8 cellular contexts compared by ENCODE assay signal in genomic region chr18:63850010-63850409, GRCh38. TPM values are rescaled to one million over a fixed set of nuclear protein-coding genes. Genes with fewer than 3 reads are reported as not detected.
A peak's percentile ranks its signal among the peaks of the same experiment; 100 is the strongest.
DNase-seq lines count a peak whose midpoint lies in the region; ATAC-seq and TF ChIP-seq lines count a peak whose summit lies in the region.

No MANE protein-coding gene starts in this region.

- DNase-seq in activated CD4-positive, alpha-beta T cell treated with anti-CD3 and anti-CD28 coated beads for 48 hours: peak; percentile 18
- no peak for DNase-seq in activated CD4-positive, alpha-beta T cell treated with anti-CD3 and anti-CD28 coated beads, Interleukin-2, amount 50 U/mL, for 1 hour
- DNase-seq in NCI-H510A (lab: John Stamatoyannopoulos, UW): peak; percentile 14
- DNase-seq in endothelial cell (ENCODE audit: low spot score): peak; percentile 47
- DNase-seq in stimulated activated naive CD8-positive, alpha-beta T cell treated with anti-CD3 and anti-CD28 coated beads, Interleukin-15, Interleukin-2, amounts not matched to agents 100 U/mL and 50 U/mL, for 24 hours: no peak
- no peak for DNase-seq in activated CD8-positive, alpha-beta memory T cell treated with anti-CD3 and anti-CD28 coated beads for 24 hours
- no peak for DNase-seq in activated gamma-delta T cell treated with Interleukin-2 at 50 U/mL for 16 hours

- peak; percentile 76 for ATAC-seq in HG02852 (IDR thresholded peaks at IDR 0.05; ENCODE audit: unreplicated experiment)
- ATAC-seq in stimulated activated naive CD8-positive, alpha-beta T cell treated with anti-CD3 and anti-CD28 coated beads, Interleukin-15, Interleukin-2, amounts not matched to agents 100 U/mL and 50 U/mL, for 24 hours: peak; percentile 36

- no peaks in the 10 kb centered on the region for H3K9me3 Mint-ChIP-seq in endothelial cell (ENCODE audit: unreplicated experiment)

- H3K4me1 Mint-ChIP-seq in endothelial cell (ENCODE audit: unreplicated experiment): no peaks in the 10 kb centered on the region

- no peak overlapping the region for H3K4me3 Mint-ChIP-seq in endothelial cell (ENCODE audit: unreplicated experiment)

- no peak overlapping the region for H3K27ac Mint-ChIP-seq in endothelial cell (ENCODE audit: unreplicated experiment)

- peak; percentile 20 for TF ChIP-seq CTCF in endothelial cell (IDR thresholded peaks at IDR 0.05; ENCODE audit: unreplicated experiment)

- no peaks in the 10 kb centered on the region for H3K36me3 Mint-ChIP-seq in endothelial cell (ENCODE audit: low read depth, unreplicated experiment)

- H3K27me3 Mint-ChIP-seq in endothelial cell (ENCODE audit: unreplicated experiment): no peaks in the 10 kb centered on the region

RNA-seq across cellular contexts. Expression of gene SERPINB2, which starts 37.5 kb away (rescaled TPM):
- total RNA-seq in endothelial cell (ENCODE audit: unreplicated experiment): not detected

RNA-seq across cellular contexts. Expression of gene SERPINB10, which starts 57.7 kb away (rescaled TPM):
- not detected for total RNA-seq in endothelial cell (ENCODE audit: unreplicated experiment)

Comparison
In these comparisons a context has a peak if more than half of its experiments do, and no peak if none do; other contexts are left out.
1. DNase-seq: peak in activated CD4-positive, alpha-beta T cell treated with anti-CD3 and anti-CD28 coated beads for 48 hours (single experiment), NCI-H510A (single experiment) and endothelial cell (single experiment); none in activated CD4-positive, alpha-beta T cell treated with anti-CD3 and anti-CD28 coated beads, Interleukin-2, amount 50 U/mL, for 1 hour (single experiment), stimulated activated naive CD8-positive, alpha-beta T cell treated with anti-CD3 and anti-CD28 coated beads, Interleukin-15, Interleukin-2, amounts not matched to agents 100 U/mL and 50 U/mL, for 24 hours (single experiment), activated CD8-positive, alpha-beta memory T cell treated with anti-CD3 and anti-CD28 coated beads for 24 hours (single experiment) and activated gamma-delta T cell treated with Interleukin-2 at 50 U/mL for 16 hours (single experiment).